ENCODE assay signal across 15 cellular contexts in the genomic region with DNA sequence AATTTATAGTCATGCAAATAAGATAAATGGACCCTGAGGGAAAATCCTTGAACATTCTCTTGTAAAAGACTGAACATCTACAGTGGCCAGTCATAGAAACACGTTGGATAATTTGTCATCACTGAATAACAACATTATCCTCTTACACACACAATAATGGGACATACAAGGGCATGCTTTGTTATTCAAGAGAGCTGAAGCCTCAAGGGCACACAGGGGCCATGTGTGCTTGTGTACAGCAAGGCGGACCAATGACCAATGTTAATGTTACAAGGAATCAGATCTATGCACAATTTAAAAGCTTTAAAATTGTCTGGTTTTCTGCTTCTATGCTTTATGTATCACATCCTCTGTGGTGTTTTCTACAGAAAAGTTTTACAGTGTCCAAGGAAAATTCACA.
"Had no signal": no experiment of that assay in that cellular context is flagged by ENCODE, and none has a peak within 500 bp of the region (broad histone marks: within the 10 kb centered on the region; RNA-seq: fewer than 3 reads in every experiment).

No MANE protein-coding gene starts in this region.

- DNase-seq: activated B cell treated with CpG ODN at 0.5 μM for 24 hours; activated CD4-positive, alpha-beta T cell treated with anti-CD3 and anti-CD28 coated beads, Interleukin-2, amount 10 ng/mL, durations not matched to agents 7 days and 5 days; activated naive CD4-positive, alpha-beta T cell treated with anti-CD3 and anti-CD28 coated beads, Interleukin-2, amount 10 ng/mL, durations not matched to agents 7 days and 5 days; activated T-cell treated with anti-CD3 and anti-CD28 coated beads for 4 hours; caudate nucleus; effector CD8-positive, alpha-beta T cell; heart left ventricle; left lung; mesendoderm; stimulated activated naive B cell treated with anti-CD40 and anti-IgM and Interleukin-4, amounts not matched to agents 10 μg/mL and 1 μg/mL and 100 μg/mL, for 72 hours; T-helper 17 cell; upper lobe of right lung had no signal

- H3K9me3 ChIP-seq: heart left ventricle, left lung, upper lobe of right lung had no signal

- H3K4me1 ChIP-seq: left lung, upper lobe of right lung had no signal

- H3K4me3 ChIP-seq: coronary artery, heart left ventricle, left lung, skin epidermis, upper lobe of right lung had no signal

- H3K27ac ChIP-seq: coronary artery, epithelial cell of prostate, skin epidermis, upper lobe of right lung had no signal

- H3K36me3 ChIP-seq: left lung had no signal

- H3K27me3 ChIP-seq: heart left ventricle, upper lobe of right lung had no signal

- ATAC-seq: heart left ventricle; left lung; stimulated activated naive B cell treated with anti-CD40 and anti-IgM and Interleukin-4, amounts not matched to agents 10 μg/mL and 1 μg/mL and 100 μg/mL, for 72 hours; T-helper 17 cell; upper lobe of right lung had no signal
